8 cellular contexts compared by ENCODE assay signal in the genomic region with DNA sequence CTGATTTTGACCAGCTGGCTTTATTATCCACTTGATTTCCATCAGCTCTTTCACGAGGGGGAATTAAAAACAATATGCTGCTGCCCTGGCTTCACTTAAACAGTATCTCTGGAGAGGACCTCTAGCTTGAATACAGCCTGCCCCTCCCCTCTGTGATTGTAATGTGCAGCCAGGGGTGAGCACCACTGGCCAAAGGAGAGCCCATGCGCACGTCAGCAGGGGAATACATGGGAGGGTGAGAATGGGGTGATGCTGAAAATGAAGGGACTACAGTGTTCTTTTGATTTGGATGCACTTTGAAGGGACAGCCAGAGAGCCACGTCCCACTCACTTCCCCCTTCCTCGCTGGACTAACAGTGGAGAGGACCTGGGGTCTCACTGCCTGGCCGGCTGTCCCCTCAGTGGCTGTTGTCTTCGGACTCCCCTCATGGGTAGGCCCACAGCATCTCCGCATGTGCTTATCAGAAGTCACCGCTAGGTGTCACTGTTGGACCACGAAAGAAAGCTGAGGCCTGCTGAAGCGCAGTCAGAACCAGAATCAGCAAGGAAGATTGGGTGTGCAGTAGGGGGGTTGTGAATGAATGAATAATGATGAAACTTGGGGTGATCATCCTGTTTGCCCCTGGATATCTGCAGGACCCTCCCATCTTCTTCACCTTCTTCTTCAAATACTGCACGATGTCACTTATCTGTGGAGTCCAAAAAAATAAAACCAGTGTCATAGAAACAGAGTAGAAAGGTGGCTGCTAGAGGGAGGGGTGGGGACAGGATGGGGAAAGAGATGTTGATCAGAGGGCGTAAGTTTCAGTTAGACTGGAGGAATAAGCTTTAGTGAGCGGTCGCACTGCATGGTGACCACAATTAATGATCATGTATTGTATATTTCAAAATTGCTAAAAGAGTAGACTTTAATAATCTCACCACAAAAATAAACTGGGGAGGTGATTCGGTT. TPM values are rescaled to one million over a fixed set of nuclear protein-coding genes. Genes with fewer than 3 reads are reported as not detected.
DNase-seq lines count a peak whose midpoint lies in the region; ATAC-seq and TF ChIP-seq lines count a peak whose summit lies in the region.

No MANE protein-coding gene starts in this region.

- no peaks in the 10 kb centered on the region for H3K36me3 ChIP-seq in Karpas-422 (ENCODE audit: insufficient read depth, low read length)

- no peak overlapping the region for H3K4me3 ChIP-seq in Karpas-422 (ENCODE audit: low read length)

- no peaks in the 10 kb centered on the region for H3K4me1 ChIP-seq in Karpas-422 (ENCODE audit: low read length)

- H3K27ac ChIP-seq in Karpas-422 (ENCODE audit: low read length): no peak overlapping the region

- H3K36me3 Mint-ChIP-seq in activated naive CD4-positive, alpha-beta T cell treated with anti-CD3 and anti-CD28 coated beads, Interleukin-2, amount 10 ng/mL, durations not matched to agents 7 days and 5 days: no peaks in the 10 kb centered on the region
- H3K36me3 Mint-ChIP-seq in glutamatergic neuron (ENCODE audit: unreplicated experiment): peaks cover 8% of the 10 kb centered on the region

- H3K9me3 ChIP-seq in Karpas-422 (ENCODE audit: low read length): no peaks in the 10 kb centered on the region

- H2AFZ ChIP-seq in Karpas-422 (ENCODE audit: low read length): no peak overlapping the region

- H3K9me3 Mint-ChIP-seq in activated naive CD4-positive, alpha-beta T cell treated with anti-CD3 and anti-CD28 coated beads, Interleukin-2, amount 10 ng/mL, durations not matched to agents 7 days and 5 days: no peaks in the 10 kb centered on the region
- H3K9me3 Mint-ChIP-seq in glutamatergic neuron (ENCODE audit: unreplicated experiment): peaks cover 9% of the 10 kb centered on the region

- intact Hi-C loops in posterior cingulate gyrus (cut with DNase I): loop anchor here (2.0 to 5.0 kb wide), 4 partner anchors 137 to 948 kb away; no protein-coding TSS in a partner anchor

- peak; percentile 89 for ATAC-seq in GM21526 (IDR thresholded peaks at IDR 0.05; ENCODE audit: low FRiP score, unreplicated experiment)

- no peaks in the 10 kb centered on the region for H3K4me1 Mint-ChIP-seq in activated naive CD4-positive, alpha-beta T cell treated with anti-CD3 and anti-CD28 coated beads, Interleukin-2, amount 10 ng/mL, durations not matched to agents 7 days and 5 days
- peaks cover 12% of the 10 kb centered on the region for H3K4me1 Mint-ChIP-seq in glutamatergic neuron (ENCODE audit: low read depth, unreplicated experiment)

- CTCF ChIA-PET in activated naive CD4-positive, alpha-beta T cell treated with anti-CD3 and anti-CD28 coated beads, Interleukin-2, amount 10 ng/mL, durations not matched to agents 7 days and 5 days (lab: Charles Lee): interaction anchor here (0.8 to 3.3 kb wide), 14 partner anchors 11 to 948 kb away, joined by 3 to 35 read pairs (median 4); a partner anchor contains a TSS

- no peak overlapping the region for H3K9ac ChIP-seq in Karpas-422 (ENCODE audit: low read length)

- H3K79me2 ChIP-seq in Karpas-422 (ENCODE audit: low read length): no peaks in the 10 kb centered on the region

- no peak overlapping the region for H3K4me3 Mint-ChIP-seq in activated naive CD4-positive, alpha-beta T cell treated with anti-CD3 and anti-CD28 coated beads, Interleukin-2, amount 10 ng/mL, durations not matched to agents 7 days and 5 days
- H3K4me3 Mint-ChIP-seq in glutamatergic neuron (ENCODE audit: unreplicated experiment): no peak overlapping the region

- DNase-seq in DMS153 (lab: John Stamatoyannopoulos, UW) (peak; percentile 50), Karpas-422 (peak; percentile 93), SHP77 treated with DMSO at 0.1 percent for 48 hours (lab: John Stamatoyannopoulos, UW) (peak; percentile 13), glutamatergic neuron (peak; percentile 76), posterior cingulate gyrus (peak; percentile 65 to 97 (median 80)), ureter (ENCODE audit: low spot score) (peak; percentile 84)
- peak; percentile 73 for DNase-seq in activated naive CD4-positive, alpha-beta T cell treated with anti-CD3 and anti-CD28 coated beads, Interleukin-2, amount 10 ng/mL, durations not matched to agents 7 days and 5 days

- peak; percentile 76 for TF ChIP-seq CTCF in glutamatergic neuron (IDR thresholded peaks at IDR 0.05; ENCODE audit: partially characterized antibody, unreplicated experiment)

- H3K4me2 ChIP-seq in Karpas-422 (ENCODE audit: low read depth, low read length, poor library complexity, severe bottlenecking): no peak overlapping the region

- no peak overlapping the region for H3K27ac Mint-ChIP-seq in activated naive CD4-positive, alpha-beta T cell treated with anti-CD3 and anti-CD28 coated beads, Interleukin-2, amount 10 ng/mL, durations not matched to agents 7 days and 5 days
- no peak overlapping the region for H3K27ac Mint-ChIP-seq in glutamatergic neuron (ENCODE audit: unreplicated experiment)

- H4K20me1 ChIP-seq in Karpas-422 (ENCODE audit: insufficient read depth, low read depth, low read length): no peaks in the 10 kb centered on the region; the same call in 1 of the 2 replicates

- H3K27me3 Mint-ChIP-seq in activated naive CD4-positive, alpha-beta T cell treated with anti-CD3 and anti-CD28 coated beads, Interleukin-2, amount 10 ng/mL, durations not matched to agents 7 days and 5 days: peaks cover 16% of the 10 kb centered on the region
- peaks cover 2% of the 10 kb centered on the region for H3K27me3 Mint-ChIP-seq in glutamatergic neuron (ENCODE audit: unreplicated experiment)

- H3K9me2 ChIP-seq in Karpas-422 (replicated peaks; ENCODE audit: insufficient read depth, low read length): no peaks in the 10 kb centered on the region

- no peaks in the 10 kb centered on the region for H3K27me3 ChIP-seq in Karpas-422 (ENCODE audit: low read length)

RNA-seq across cellular contexts. Expression of a gene that starts 32.8 kb away (rescaled TPM):
- 4.3 and 6.3 TPM in 2 replicates for total RNA-seq in Karpas-422 (2014; rRNA removed; shearing (Covaris generic); ENCODE audit: low replicate concordance)
- total RNA-seq in glutamatergic neuron (ENCODE audit: unreplicated experiment) (64.7 TPM), ureter (2.2 TPM)

Comparison
In these comparisons a context has a peak if more than half of its experiments do, and no peak if none do; other contexts are left out.
1. DNase-seq: peak in every context shown above with its lines; median percentile 93 in Karpas-422; 84 in ureter; 80 in posterior cingulate gyrus; 76 in glutamatergic neuron; 73 in activated naive CD4-positive, alpha-beta T cell treated with anti-CD3 and anti-CD28 coated beads, Interleukin-2, amount 10 ng/mL, durations not matched to agents 7 days and 5 days; 50 in DMS153; 13 in SHP77 treated with DMSO at 0.1 percent for 48 hours.